22 cellular contexts compared by ENCODE assay signal in the genomic region with DNA sequence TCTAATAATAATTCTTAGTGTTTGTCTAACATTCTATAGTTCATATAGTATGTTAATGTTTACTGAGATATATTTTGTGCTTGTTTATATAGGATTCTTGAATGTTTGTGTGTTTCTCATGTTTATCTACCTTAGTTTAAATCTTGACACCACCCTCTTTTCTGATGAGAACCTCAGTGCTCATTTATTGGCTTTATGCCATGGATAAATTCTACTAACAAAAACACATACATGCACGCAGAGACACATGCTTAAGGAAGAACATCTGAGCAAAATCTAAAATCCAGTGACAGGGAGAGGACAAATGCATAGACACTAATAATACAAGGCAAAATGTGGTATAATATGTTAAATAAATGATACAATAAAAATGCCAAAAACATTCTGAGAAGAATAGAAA.
"Had no signal": no experiment of that assay in that cellular context is flagged by ENCODE, and none has a peak within 500 bp of the region (broad histone marks: within the 10 kb centered on the region; RNA-seq: fewer than 3 reads in every experiment).

No MANE protein-coding gene starts in this region.

- ATAC-seq: body of pancreas; left lobe of liver; naive thymus-derived CD4-positive, alpha-beta T cell had no signal

- H3K27ac ChIP-seq: body of pancreas, sigmoid colon, thoracic aorta had no signal

- H3K36me3 Mint-ChIP-seq: activated naive CD4-positive, alpha-beta T cell treated with anti-CD3 and anti-CD28 coated beads, Interleukin-2, amount 50 U/mL, for 24 hours; type B pancreatic cell had no signal

- H3K9me3 Mint-ChIP-seq: activated naive CD4-positive, alpha-beta T cell treated with anti-CD3 and anti-CD28 coated beads, Interleukin-2, amount 50 U/mL, for 24 hours; central memory CD8-positive, alpha-beta T cell; neural crest cell; type B pancreatic cell had no signal

- H3K9me3 ChIP-seq: body of pancreas, heart left ventricle, sigmoid colon, thoracic aorta had no signal

- DNase-seq: activated gamma-delta T cell treated with Interleukin-2 at 50 U/mL for 16 hours; activated T-cell treated with anti-CD3 and anti-CD28 coated beads, Interleukin-2, amount 50 U/mL, for 1 hour; anterior cingulate cortex; body of pancreas; effector memory CD4-positive, alpha-beta T cell; heart left ventricle; naive thymus-derived CD4-positive, alpha-beta T cell; retina; sigmoid colon; stimulated activated CD4-positive, alpha-beta T cell treated with anti-CD3 and anti-CD28 coated beads, Interleukin-2, amount 100 ng/mL, for 48 hours; stimulated activated naive CD4-positive, alpha-beta T cell; T-helper 1 cell had no signal

- H3K4me3 Mint-ChIP-seq: activated naive CD4-positive, alpha-beta T cell treated with anti-CD3 and anti-CD28 coated beads, Interleukin-2, amount 50 U/mL, for 24 hours; central memory CD8-positive, alpha-beta T cell; naive thymus-derived CD4-positive, alpha-beta T cell; neural crest cell; type B pancreatic cell had no signal

- H3K4me1 ChIP-seq: body of pancreas had no signal

- H3K27me3 ChIP-seq: body of pancreas, heart left ventricle, sigmoid colon had no signal

- FAIRE-seq: colon, TTC549 had no signal

- H3K27ac Mint-ChIP-seq: activated naive CD4-positive, alpha-beta T cell treated with anti-CD3 and anti-CD28 coated beads, Interleukin-2, amount 50 U/mL, for 24 hours; progenitor cell of endocrine pancreas had no signal

- H3K27me3 Mint-ChIP-seq: activated naive CD4-positive, alpha-beta T cell treated with anti-CD3 and anti-CD28 coated beads, Interleukin-2, amount 50 U/mL, for 24 hours; central memory CD8-positive, alpha-beta T cell; naive thymus-derived CD4-positive, alpha-beta T cell; progenitor cell of endocrine pancreas; type B pancreatic cell had no signal

- H3K36me3 ChIP-seq: heart left ventricle, sigmoid colon, thoracic aorta had no signal

- H3K4me3 ChIP-seq: body of pancreas, heart left ventricle, lung, sigmoid colon, thoracic aorta had no signal
